Comparison of ENCODE assay signal across 15 cellular contexts in the genomic region with DNA sequence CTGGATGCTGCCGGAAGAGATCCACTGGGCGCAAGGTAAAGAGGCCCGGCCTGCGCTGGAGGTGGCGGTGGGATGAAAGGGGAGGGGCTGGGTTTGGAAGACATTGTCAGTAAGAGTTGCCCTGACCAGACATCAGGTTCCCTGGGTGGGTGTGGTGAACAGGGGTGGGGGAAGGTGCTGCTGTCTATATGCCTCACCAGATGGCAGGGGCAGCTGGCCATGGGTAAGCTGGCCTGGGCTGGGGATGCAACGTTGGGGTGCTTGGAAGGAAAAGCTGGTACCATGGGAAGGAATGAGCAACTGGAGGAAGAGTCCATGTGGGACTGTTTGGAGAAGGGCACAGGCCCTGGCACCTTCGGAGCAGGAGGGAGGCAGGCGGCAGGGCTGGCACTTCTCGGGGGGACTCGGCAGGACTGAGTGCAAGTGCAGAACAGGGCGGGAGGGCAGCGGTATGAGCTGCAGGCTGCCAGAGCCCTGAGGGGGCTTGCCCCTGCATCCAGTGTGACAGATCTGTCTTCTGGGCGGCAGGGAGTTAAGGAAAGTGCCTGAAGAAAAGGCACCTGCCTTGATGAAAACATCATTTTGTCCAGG.
DNase-seq lines count a peak whose midpoint lies in the region; ATAC-seq and TF ChIP-seq lines count a peak whose summit lies in the region.
"Had no signal": no experiment of that assay in that cellular context is flagged by ENCODE, and none has a peak within 500 bp of the region (broad histone marks: within the 10 kb centered on the region; RNA-seq: fewer than 3 reads in every experiment).

No MANE protein-coding gene starts in this region.

- peaks cover 0 to 22% (median 0%) of the 10 kb centered on the region in 11 experiments; a peak in 2 of 22 replicates for H3K36me3 ChIP-seq in BLaER1 treated with 17β-estradiol and CSF1 and Interleukin-3, amounts not matched to agents 10 nM and 100 nM
- H3K36me3 ChIP-seq in neural progenitor cell, result no peaks in the 10 kb centered on the region

- no peaks in the 10 kb centered on the region for H3K79me1 ChIP-seq in H9 (ENCODE audit: insufficient read depth, low read depth, low read length, poor library complexity, severe bottlenecking)

- no peak overlapping the region for H3K14ac ChIP-seq in H9 (ENCODE audit: insufficient read depth, low read length)

- H3K27me3 Mint-ChIP-seq in H9 (ENCODE audit: low read depth) (no peaks in the 10 kb centered on the region; the same call in none of the 2 replicates), neural progenitor cell (ENCODE audit: insufficient read depth, low read depth) (peaks cover 7% of the 10 kb centered on the region)
- peaks cover 6% of the 10 kb centered on the region for H3K27me3 Mint-ChIP-seq in activated T-helper 1 cell treated with anti-CD3 and anti-CD28 coated beads, Interleukin-12 subunit alpha, Interleukin-12 subunit beta, Interleukin-2, Interleukin-4 antibody, amounts not matched to agents 30 ng/mL and 10 ng/mL and 1 ng/mL, durations not matched to agents 14 hours and 24 hours and 36 hours (ENCODE audit: insufficient read depth)
- peaks cover 6% of the 10 kb centered on the region for H3K27me3 Mint-ChIP-seq in activated naive CD4-positive, alpha-beta T cell treated with anti-CD3 and anti-CD28 coated beads for 36 hours (ENCODE audit: low read depth)

- H2AK5ac ChIP-seq in H9 (ENCODE audit: insufficient read length, low read length), result no peak overlapping the region

- H3K56ac ChIP-seq in H9 (ENCODE audit: insufficient read length, low read depth, low read length), result no peak overlapping the region

- no peak for ATAC-seq in GM18909 (IDR thresholded peaks at IDR 0.05; ENCODE audit: poor library complexity, unreplicated experiment)
- ATAC-seq in GM18868 (IDR thresholded peaks at IDR 0.05; ENCODE audit: unreplicated experiment), result no peak
- ATAC-seq: CD8-positive, alpha-beta T cell; GM12878; HCT116 had no signal

- H3K27ac Mint-ChIP-seq in H9 (peak overlapping the region in 2 of 3 experiments; percentile 29 to 61; a peak in 3 of 7 replicates), neural progenitor cell (peak overlapping the region; percentile 60)
- peak overlapping the region; percentile 67 for H3K27ac Mint-ChIP-seq in activated T-helper 1 cell treated with anti-CD3 and anti-CD28 coated beads, Interleukin-12 subunit alpha, Interleukin-12 subunit beta, Interleukin-2, Interleukin-4 antibody, amounts not matched to agents 30 ng/mL and 10 ng/mL and 1 ng/mL, durations not matched to agents 14 hours and 24 hours and 36 hours
- H3K27ac Mint-ChIP-seq in activated naive CD4-positive, alpha-beta T cell treated with anti-CD3 and anti-CD28 coated beads for 36 hours, result no peak overlapping the region
- H3K27ac Mint-ChIP-seq: B cell; CD8-positive, alpha-beta T cell had no signal

- peaks cover 0 to 2% (median 0%) of the 10 kb centered on the region in 3 experiments; a peak in 1 of 7 replicates for H3K36me3 Mint-ChIP-seq in H9 (ENCODE audit: insufficient read depth in 1 of 3, low read depth in 3 of 3)
- no peaks in the 10 kb centered on the region for H3K36me3 Mint-ChIP-seq in activated T-helper 1 cell treated with anti-CD3 and anti-CD28 coated beads, Interleukin-12 subunit alpha, Interleukin-12 subunit beta, Interleukin-2, Interleukin-4 antibody, amounts not matched to agents 30 ng/mL and 10 ng/mL and 1 ng/mL, durations not matched to agents 14 hours and 24 hours and 36 hours (ENCODE audit: low read depth)
- H3K36me3 Mint-ChIP-seq in neural progenitor cell, result no peaks in the 10 kb centered on the region
- no peaks in the 10 kb centered on the region for H3K36me3 Mint-ChIP-seq in activated naive CD4-positive, alpha-beta T cell treated with anti-CD3 and anti-CD28 coated beads for 36 hours (ENCODE audit: low read depth)
- H3K36me3 Mint-ChIP-seq: CD8-positive, alpha-beta T cell had no signal

- H3K4ac ChIP-seq in H9 (ENCODE audit: low read depth, low read length), result no peak overlapping the region

- no CpG with 5 or more reads among the region's 13 CpGs for WGBS in H9 (ENCODE audit: extremely low coverage, insufficient read length, low lambda C conversion rate)

- H3K4me3 Mint-ChIP-seq in H9 (no peak overlapping the region), neural progenitor cell (no peak overlapping the region)
- H3K4me3 Mint-ChIP-seq in activated T-helper 1 cell treated with anti-CD3 and anti-CD28 coated beads, Interleukin-12 subunit alpha, Interleukin-12 subunit beta, Interleukin-2, Interleukin-4 antibody, amounts not matched to agents 30 ng/mL and 10 ng/mL and 1 ng/mL, durations not matched to agents 14 hours and 24 hours and 36 hours, result no peak overlapping the region
- H3K4me3 Mint-ChIP-seq in activated naive CD4-positive, alpha-beta T cell treated with anti-CD3 and anti-CD28 coated beads for 36 hours, result no peak overlapping the region
- H3K4me3 Mint-ChIP-seq: B cell; CD14-positive monocyte; CD8-positive, alpha-beta T cell had no signal

- no peak overlapping the region for H2BK5ac ChIP-seq in H9 (ENCODE audit: insufficient read length, low read length)

- no peak overlapping the region for H3K23ac ChIP-seq in H9 (ENCODE audit: insufficient read length, low read depth, low read length)

- H2AFZ ChIP-seq in H9 (ENCODE audit: low read length), result no peak overlapping the region
- no peak overlapping the region for H2AFZ ChIP-seq in neural progenitor cell (replicated peaks)

- no peak overlapping the region for H4K91ac ChIP-seq in H9 (ENCODE audit: insufficient read length, low read depth, low read length)

- no peak overlapping the region for H4K8ac ChIP-seq in H9 (replicated peaks; ENCODE audit: insufficient read length, low read depth, low read length)

- no peak overlapping the region for H2BK15ac ChIP-seq in H9 (ENCODE audit: low read depth, low read length)

- H3F3A ChIP-seq in neural progenitor cell (ENCODE audit: low read depth), result peaks cover 1% of the 10 kb centered on the region

- no peak overlapping the region for H3K27ac ChIP-seq in BLaER1 treated with 17β-estradiol and CSF1 and Interleukin-3, amounts not matched to agents 10 nM and 100 nM
- no peak overlapping the region for H3K27ac ChIP-seq in H9 (ENCODE audit: insufficient read length, low read depth, low read length)
- no peak overlapping the region for H3K27ac ChIP-seq in neural progenitor cell
- H3K27ac ChIP-seq: HL-60 had no signal

- no peak overlapping the region for H2BK120ac ChIP-seq in H9 (ENCODE audit: low read depth, low read length, poor library complexity, severe bottlenecking)

- no peak overlapping the region for H3K18ac ChIP-seq in H9 (ENCODE audit: insufficient read length, low read depth, low read length)

- H3T11ph ChIP-seq in H9 (ENCODE audit: low read length), result no peak overlapping the region

- H3K4me1 ChIP-seq in BLaER1 treated with 17β-estradiol and CSF1 and Interleukin-3, amounts not matched to agents 10 nM and 100 nM, result peaks cover 37 to 94% (median 82%) of the 10 kb centered on the region in 10 experiments
- H3K4me1 ChIP-seq in H9 (ENCODE audit: insufficient read depth, low read length) (peaks cover under 1% of the 10 kb centered on the region; the same call in 1 of the 2 replicates), neural progenitor cell (peaks cover 23% of the 10 kb centered on the region)

- H3K9me3 Mint-ChIP-seq in H9 (no peaks in the 10 kb centered on the region), neural progenitor cell (no peaks in the 10 kb centered on the region)
- H3K9me3 Mint-ChIP-seq in activated T-helper 1 cell treated with anti-CD3 and anti-CD28 coated beads, Interleukin-12 subunit alpha, Interleukin-12 subunit beta, Interleukin-2, Interleukin-4 antibody, amounts not matched to agents 30 ng/mL and 10 ng/mL and 1 ng/mL, durations not matched to agents 14 hours and 24 hours and 36 hours, result no peaks in the 10 kb centered on the region
- H3K9me3 Mint-ChIP-seq in activated naive CD4-positive, alpha-beta T cell treated with anti-CD3 and anti-CD28 coated beads for 36 hours, result no peaks in the 10 kb centered on the region
- H3K9me3 Mint-ChIP-seq: CD14-positive monocyte; CD8-positive, alpha-beta T cell had no signal

- intact Hi-C loops in activated T-helper 1 cell treated with anti-CD3 and anti-CD28 coated beads, Interleukin-12 subunit alpha, Interleukin-12 subunit beta, Interleukin-2, Interleukin-4 antibody, amounts not matched to agents 30 ng/mL and 10 ng/mL and 1 ng/mL, durations not matched to agents 14 hours and 24 hours and 36 hours (cut with micrococcal nuclease), result no loop called here
- intact Hi-C loops in activated naive CD4-positive, alpha-beta T cell treated with anti-CD3 and anti-CD28 coated beads for 36 hours (cut with micrococcal nuclease), result no loop called here

- H4K20me1 ChIP-seq in BLaER1 treated with 17β-estradiol and CSF1 and Interleukin-3, amounts not matched to agents 10 nM and 100 nM, result peaks cover 0 to 71% (median 43%) of the 10 kb centered on the region in 11 experiments; a peak in 16 of 22 replicates
- H4K20me1 ChIP-seq in H9 (ENCODE audit: control insufficient read depth, insufficient read depth, insufficient read length), result no peaks in the 10 kb centered on the region
- H4K20me1 ChIP-seq in neural progenitor cell (ENCODE audit: low read depth), result no peaks in the 10 kb centered on the region

- H3K23me2 ChIP-seq in H9 (ENCODE audit: insufficient read length, low read depth, low read length, poor library complexity, severe bottlenecking), result no peaks in the 10 kb centered on the region

- TF ChIP-seq CTCF in H9 (conservative IDR thresholded peaks at IDR 0.05), result no peak
- no peak for TF ChIP-seq CTCF in neural progenitor cell (IDR thresholded peaks at IDR 0.05)

- H2BK12ac ChIP-seq in H9 (ENCODE audit: insufficient read length, low read depth, low read length), result no peak overlapping the region

- H3K9ac ChIP-seq in BLaER1 treated with 17β-estradiol and CSF1 and Interleukin-3, amounts not matched to agents 10 nM and 100 nM, result no peak overlapping the region
- H3K9ac ChIP-seq in H9 (ENCODE audit: extremely low read depth, insufficient read length, low read length), result no peak overlapping the region
- H3K9ac ChIP-seq in neural progenitor cell, result no peak overlapping the region

- no peaks in the 10 kb centered on the region for H3K79me2 ChIP-seq in H9 (ENCODE audit: insufficient read depth, low read length)
- no peaks in the 10 kb centered on the region for H3K79me2 ChIP-seq in neural progenitor cell (ENCODE audit: low read depth)

- H3K27me3 ChIP-seq in BLaER1 treated with 17β-estradiol and CSF1 and Interleukin-3, amounts not matched to agents 10 nM and 100 nM, result peaks cover 0 to 29% (median 6%) of the 10 kb centered on the region in 11 experiments; a peak in 12 of 22 replicates
- H3K27me3 ChIP-seq in H9 (ENCODE audit: insufficient read depth, low read length) (no peaks in the 10 kb centered on the region), neural progenitor cell (no peaks in the 10 kb centered on the region)

- no peak overlapping the region for H2BK20ac ChIP-seq in H9 (ENCODE audit: low read depth, low read length, poor library complexity, severe bottlenecking)

- peaks cover 11 to 20% of the 10 kb centered on the region in 2 experiments for H3K4me1 Mint-ChIP-seq in H9
- peaks cover 16% of the 10 kb centered on the region for H3K4me1 Mint-ChIP-seq in activated T-helper 1 cell treated with anti-CD3 and anti-CD28 coated beads, Interleukin-12 subunit alpha, Interleukin-12 subunit beta, Interleukin-2, Interleukin-4 antibody, amounts not matched to agents 30 ng/mL and 10 ng/mL and 1 ng/mL, durations not matched to agents 14 hours and 24 hours and 36 hours (ENCODE audit: low read depth)
- peaks cover 20% of the 10 kb centered on the region for H3K4me1 Mint-ChIP-seq in neural progenitor cell
- H3K4me1 Mint-ChIP-seq in activated naive CD4-positive, alpha-beta T cell treated with anti-CD3 and anti-CD28 coated beads for 36 hours (ENCODE audit: low read depth), result peaks cover 2% of the 10 kb centered on the region
- H3K4me1 Mint-ChIP-seq: B cell had no signal

- CTCF ChIA-PET in activated naive CD4-positive, alpha-beta T cell treated with anti-CD3 and anti-CD28 coated beads for 36 hours (lab: Charles Lee), result no interaction called here

- no peak for DNase-seq in H9
- no peak for DNase-seq in activated T-helper 1 cell treated with anti-CD3 and anti-CD28 coated beads, Interleukin-12 subunit alpha, Interleukin-12 subunit beta, Interleukin-2, Interleukin-4 antibody, amounts not matched to agents 30 ng/mL and 10 ng/mL and 1 ng/mL, durations not matched to agents 14 hours and 24 hours and 36 hours (ENCODE audit: low spot score)
- no peak for DNase-seq in neural progenitor cell (ENCODE audit: low spot score)
- DNase-seq in activated naive CD4-positive, alpha-beta T cell treated with anti-CD3 and anti-CD28 coated beads for 36 hours, result no peak
- no peak for DNase-seq in DMS53 (lab: John Stamatoyannopoulos, UW)
- DNase-seq: CD8-positive, alpha-beta T cell; COR-L47 had no signal

- H3K4me2 ChIP-seq in BLaER1 treated with 17β-estradiol and CSF1 and Interleukin-3, amounts not matched to agents 10 nM and 100 nM, result peak overlapping the region in 9 of 11 experiments; percentile 66 to 98 (median 92); a peak in 18 of 22 replicates
- H3K4me2 ChIP-seq in H9 (ENCODE audit: insufficient read depth, insufficient read length, low read length), result no peak overlapping the region
- no peak overlapping the region for H3K4me2 ChIP-seq in neural progenitor cell

- peak overlapping the region in 1 of 10 experiments; percentile 41; a peak in 1 of 20 replicates for H3K4me3 ChIP-seq in BLaER1 treated with 17β-estradiol and CSF1 and Interleukin-3, amounts not matched to agents 10 nM and 100 nM
- H3K4me3 ChIP-seq in neural progenitor cell, result no peak overlapping the region
- H3K4me3 ChIP-seq: GM12878 had no signal

- H4K5ac ChIP-seq in H9 (ENCODE audit: insufficient read length, low read depth, low read length), result no peak overlapping the region

- H3K9me3 ChIP-seq in BLaER1 treated with 17β-estradiol and CSF1 and Interleukin-3, amounts not matched to agents 10 nM and 100 nM (replicated peaks in 1 of 11), result no peaks in the 10 kb centered on the region
- no peaks in the 10 kb centered on the region for H3K9me3 ChIP-seq in H9 (ENCODE audit: control insufficient read depth, low read depth, low read length)
- H3K9me3 ChIP-seq in neural progenitor cell (ENCODE audit: low read depth), result no peaks in the 10 kb centered on the region

Comparison
In these comparisons a context has a peak if more than half of its experiments do, and no peak if none do; other contexts are left out.
1. H3K4me2 ChIP-seq: peak in BLaER1 treated with 17β-estradiol and CSF1 and Interleukin-3, amounts not matched to agents 10 nM and 100 nM (9 of 11); none in H9 (single experiment) and neural progenitor cell (single experiment).